ENCODE assay signal across 29 cellular contexts in the genomic region with DNA sequence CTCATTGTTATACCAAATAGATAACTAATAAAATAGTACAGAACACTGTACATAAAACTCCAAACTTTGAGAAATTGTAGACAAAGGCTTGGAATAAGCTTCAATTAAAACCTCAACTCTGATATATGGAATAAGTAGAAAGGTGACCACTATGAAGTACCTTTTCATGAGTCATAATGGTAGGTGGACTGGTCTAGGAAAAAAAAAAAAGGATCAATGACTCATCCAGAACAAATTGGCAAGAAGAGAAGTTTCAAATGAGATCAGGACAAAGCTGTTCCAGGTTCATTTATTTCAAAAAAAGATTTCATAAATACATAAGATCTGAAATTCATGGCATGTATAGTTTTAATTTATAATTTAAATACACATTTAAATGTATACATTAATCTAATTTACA.
"Had no signal": no experiment of that assay in that cellular context is flagged by ENCODE, and none has a peak within 500 bp of the region (broad histone marks: within the 10 kb centered on the region; RNA-seq: fewer than 3 reads in every experiment).

No MANE protein-coding gene starts in this region.

- H3K36me3 Mint-ChIP-seq: activated naive CD4-positive, alpha-beta T cell treated with anti-CD3 and anti-CD28 coated beads, Interleukin-2, amount 10 ng/mL, durations not matched to agents 7 days and 5 days; activated naive CD8-positive, alpha-beta T cell treated with anti-CD3 and anti-CD28 coated beads, Interleukin-2, amount 10 ng/mL, durations not matched to agents 7 days and 5 days; immature natural killer cell; memory B cell; naive thymus-derived CD4-positive, alpha-beta T cell; stimulated activated effector memory CD8-positive, alpha-beta T cell treated with anti-CD3 and anti-CD28 coated beads, Interleukin-12 subunit alpha, Interleukin-12 subunit beta, amount 100 ng/mL, for 72 hours; type B pancreatic cell had no signal

- H3K27ac ChIP-seq: ascending aorta, ovary, sigmoid colon, vagina had no signal

- H3K36me3 ChIP-seq: ascending aorta, ovary, sigmoid colon, vagina had no signal

- H3K4me1 ChIP-seq: ascending aorta, sigmoid colon, vagina had no signal

- H3K9me3 Mint-ChIP-seq: activated T-helper 1 cell treated with anti-CD3 and anti-CD28 coated beads, Interleukin-12 subunit alpha, Interleukin-12 subunit beta, Interleukin-2, Interleukin-4 antibody, amounts not matched to agents 30 ng/mL and 10 ng/mL and 1 ng/mL, durations not matched to agents 14 hours and 24 hours and 36 hours; memory B cell; stimulated activated naive CD8-positive, alpha-beta T cell treated with anti-CD3 and anti-CD28 coated beads, Interleukin-15, amount 100 ng/mL, for 72 hours had no signal

- H3K4me3 Mint-ChIP-seq: activated CD4-positive, alpha-beta T cell treated with anti-CD3 and anti-CD28 coated beads for 36 hours; activated CD8-positive, alpha-beta T cell treated with anti-CD3 and anti-CD28 coated beads, Interleukin-2, amount 10 ng/mL, durations not matched to agents 7 days and 5 days; activated naive CD4-positive, alpha-beta T cell treated with anti-CD3 and anti-CD28 coated beads, Interleukin-2, amount 10 ng/mL, durations not matched to agents 7 days and 5 days; activated naive CD8-positive, alpha-beta T cell treated with anti-CD3 and anti-CD28 coated beads, Interleukin-2, amount 10 ng/mL, durations not matched to agents 7 days and 5 days; activated T-helper 1 cell treated with anti-CD3 and anti-CD28 coated beads, Interleukin-12 subunit alpha, Interleukin-12 subunit beta, Interleukin-2, Interleukin-4 antibody, amounts not matched to agents 30 ng/mL and 10 ng/mL and 1 ng/mL, durations not matched to agents 14 hours and 24 hours and 36 hours; central memory CD8-positive, alpha-beta T cell; immature natural killer cell; memory B cell; naive thymus-derived CD4-positive, alpha-beta T cell; stimulated activated effector memory CD8-positive, alpha-beta T cell treated with anti-CD3 and anti-CD28 coated beads, Interleukin-12 subunit alpha, Interleukin-12 subunit beta, amount 100 ng/mL, for 72 hours; stimulated activated naive CD8-positive, alpha-beta T cell treated with anti-CD3 and anti-CD28 coated beads, Interleukin-15, amount 100 ng/mL, for 72 hours; type B pancreatic cell had no signal

- H3K27ac Mint-ChIP-seq: activated CD4-positive, alpha-beta T cell treated with anti-CD3 and anti-CD28 coated beads for 36 hours; activated CD8-positive, alpha-beta T cell treated with anti-CD3 and anti-CD28 coated beads, Interleukin-2, amount 10 ng/mL, durations not matched to agents 7 days and 5 days; activated naive CD4-positive, alpha-beta T cell treated with anti-CD3 and anti-CD28 coated beads, Interleukin-2, amount 10 ng/mL, durations not matched to agents 7 days and 5 days; activated naive CD8-positive, alpha-beta T cell treated with anti-CD3 and anti-CD28 coated beads, Interleukin-2, amount 10 ng/mL, durations not matched to agents 7 days and 5 days; activated T-helper 1 cell treated with anti-CD3 and anti-CD28 coated beads, Interleukin-12 subunit alpha, Interleukin-12 subunit beta, Interleukin-2, Interleukin-4 antibody, amounts not matched to agents 30 ng/mL and 10 ng/mL and 1 ng/mL, durations not matched to agents 14 hours and 24 hours and 36 hours; immature natural killer cell; memory B cell; naive thymus-derived CD4-positive, alpha-beta T cell; progenitor cell of endocrine pancreas; stimulated activated effector memory CD8-positive, alpha-beta T cell treated with anti-CD3 and anti-CD28 coated beads, Interleukin-12 subunit alpha, Interleukin-12 subunit beta, amount 100 ng/mL, for 72 hours; stimulated activated naive CD8-positive, alpha-beta T cell treated with anti-CD3 and anti-CD28 coated beads, Interleukin-15, amount 100 ng/mL, for 72 hours; type B pancreatic cell had no signal

- H3K27me3 ChIP-seq: ascending aorta, ovary, sigmoid colon, vagina had no signal

- H3K27me3 Mint-ChIP-seq: activated CD4-positive, alpha-beta T cell treated with anti-CD3 and anti-CD28 coated beads for 36 hours; activated naive CD4-positive, alpha-beta T cell treated with anti-CD3 and anti-CD28 coated beads, Interleukin-2, amount 10 ng/mL, durations not matched to agents 7 days and 5 days; activated naive CD8-positive, alpha-beta T cell treated with anti-CD3 and anti-CD28 coated beads, Interleukin-2, amount 10 ng/mL, durations not matched to agents 7 days and 5 days; central memory CD8-positive, alpha-beta T cell; memory B cell; naive thymus-derived CD4-positive, alpha-beta T cell; progenitor cell of endocrine pancreas; stimulated activated naive CD8-positive, alpha-beta T cell treated with anti-CD3 and anti-CD28 coated beads, Interleukin-15, amount 100 ng/mL, for 72 hours; type B pancreatic cell had no signal

- H3K9me3 ChIP-seq: ascending aorta, ovary, sigmoid colon, vagina had no signal

- DNase-seq: activated CD4-positive, alpha-beta T cell treated with anti-CD3 and anti-CD28 coated beads for 36 hours; activated CD4-positive, CD25-positive, alpha-beta regulatory T cell; activated CD8-positive, alpha-beta T cell treated with anti-CD3 and anti-CD28 coated beads, Interleukin-2, amount 10 ng/mL, durations not matched to agents 7 days and 5 days; activated gamma-delta T cell; activated naive CD4-positive, alpha-beta T cell treated with anti-CD3 and anti-CD28 coated beads, Interleukin-2, amount 10 ng/mL, durations not matched to agents 7 days and 5 days; activated naive CD8-positive, alpha-beta T cell treated with anti-CD3 and anti-CD28 coated beads, Interleukin-2, amount 10 ng/mL, durations not matched to agents 7 days and 5 days; dermis blood vessel endothelial cell; effector CD4-positive, alpha-beta T cell; head of caudate nucleus; hippocampal formation; immature natural killer cell; kidney; midbrain; naive thymus-derived CD4-positive, alpha-beta T cell; ovary; retina; sigmoid colon; small intestine; stimulated activated CD4-positive, alpha-beta T cell treated with anti-CD3 and anti-CD28 coated beads, Interleukin-4, amount 100 ng/mL, for 24 hours; stimulated activated naive CD8-positive, alpha-beta T cell treated with anti-CD3 and anti-CD28 coated beads, Interleukin-15, amount 100 ng/mL, for 72 hours; substantia nigra had no signal

- H3K4me3 ChIP-seq: ascending aorta, ovary, sigmoid colon, vagina had no signal

- H3K4me1 Mint-ChIP-seq: activated CD4-positive, alpha-beta T cell treated with anti-CD3 and anti-CD28 coated beads for 36 hours; activated naive CD4-positive, alpha-beta T cell treated with anti-CD3 and anti-CD28 coated beads, Interleukin-2, amount 10 ng/mL, durations not matched to agents 7 days and 5 days; activated naive CD8-positive, alpha-beta T cell treated with anti-CD3 and anti-CD28 coated beads, Interleukin-2, amount 10 ng/mL, durations not matched to agents 7 days and 5 days; central memory CD8-positive, alpha-beta T cell; immature natural killer cell; memory B cell; naive thymus-derived CD4-positive, alpha-beta T cell; stimulated activated effector memory CD8-positive, alpha-beta T cell treated with anti-CD3 and anti-CD28 coated beads, Interleukin-12 subunit alpha, Interleukin-12 subunit beta, amount 100 ng/mL, for 72 hours; stimulated activated naive CD8-positive, alpha-beta T cell treated with anti-CD3 and anti-CD28 coated beads, Interleukin-15, amount 100 ng/mL, for 72 hours had no signal
